ENCODE assay signal across 31 cellular contexts in genomic region chr10:117991701-117992100, GRCh38.
"Had no signal": no experiment of that assay in that cellular context is flagged by ENCODE, and none has a peak within 500 bp of the region (broad histone marks: within the 10 kb centered on the region; RNA-seq: fewer than 3 reads in every experiment).

No MANE protein-coding gene starts in this region.

- H3K4me1 ChIP-seq: adrenal gland, body of pancreas, esophagus muscularis mucosa, foreskin keratinocyte, gastrocnemius medialis, heart left ventricle had no signal

- H3K27ac ChIP-seq: adrenal gland, body of pancreas, esophagus muscularis mucosa, foreskin keratinocyte, gastrocnemius medialis, heart left ventricle, WERI-Rb-1 had no signal

- H3K36me3 ChIP-seq: adrenal gland, gastrocnemius medialis, heart left ventricle, WERI-Rb-1 had no signal

- H3K4me3 ChIP-seq: adrenal gland, body of pancreas, esophagus muscularis mucosa, gastrocnemius medialis, heart left ventricle had no signal

- DNase-seq: activated B cell treated with CpG ODN at 0.5 μM for 24 hours; activated CD4-positive, alpha-beta T cell treated with anti-CD3 and anti-CD28 coated beads for 48 hours; activated CD4-positive, alpha-beta T cell treated with anti-CD3 and anti-CD28 coated beads, Interleukin-2, amount 50 U/mL, for 1 hour; activated CD4-positive, alpha-beta T cell treated with anti-CD3 and anti-CD28 coated beads, Interleukin-2, amount 50 U/mL, for 48 hours; activated CD8-positive, alpha-beta memory T cell treated with anti-CD3 and anti-CD28 coated beads for 24 hours; activated CD8-positive, alpha-beta T cell treated with anti-CD3 and anti-CD28 coated beads for 36 hours; activated effector memory CD4-positive, alpha-beta T cell treated with Interleukin-2 at 50 U/mL for 16 hours; activated gamma-delta T cell treated with Interleukin-2 at 50 U/mL for 16 hours; activated naive CD4-positive, alpha-beta T cell treated with anti-CD3 and anti-CD28 coated beads, Interleukin-2, amount 50 U/mL, for 16 hours; activated naive CD4-positive, alpha-beta T cell treated with Interleukin-2 at 50 U/mL for 16 hours; activated T-cell treated with anti-CD3 and anti-CD28 coated beads, Interleukin-2, amount 50 U/mL, for 4 hours; adrenal gland; amygdala; aorta; body of pancreas; caudate nucleus; cortex of kidney; dermis blood vessel endothelial cell; effector CD4-positive, alpha-beta T cell; effector memory CD8-positive, alpha-beta T cell; erythroblast; foreskin keratinocyte; gastrocnemius medialis; glutamatergic neuron; heart left ventricle; T-helper 17 cell; T1000; WERI-Rb-1 had no signal

- ATAC-seq: activated CD4-positive, CD25-positive, alpha-beta regulatory T cell treated with anti-CD3 and anti-CD28 coated beads, Interleukin-2, amount 50 U/mL, for 24 hours; activated CD8-positive, alpha-beta T cell treated with anti-CD3 and anti-CD28 coated beads for 36 hours; activated T-cell treated with anti-CD3 and anti-CD28 coated beads, Interleukin-2, amount 50 U/mL, for 4 hours; activated T-helper 17 cell treated with anti-CD3 and anti-CD28 coated beads, Interleukin-2, amount 50 U/mL, for 72 hours; body of pancreas; effector memory CD8-positive, alpha-beta T cell; foreskin keratinocyte; gastrocnemius medialis; heart left ventricle; T-helper 17 cell had no signal

- H3K9me3 ChIP-seq: body of pancreas, esophagus muscularis mucosa, gastrocnemius medialis had no signal
